In the genomic region with DNA sequence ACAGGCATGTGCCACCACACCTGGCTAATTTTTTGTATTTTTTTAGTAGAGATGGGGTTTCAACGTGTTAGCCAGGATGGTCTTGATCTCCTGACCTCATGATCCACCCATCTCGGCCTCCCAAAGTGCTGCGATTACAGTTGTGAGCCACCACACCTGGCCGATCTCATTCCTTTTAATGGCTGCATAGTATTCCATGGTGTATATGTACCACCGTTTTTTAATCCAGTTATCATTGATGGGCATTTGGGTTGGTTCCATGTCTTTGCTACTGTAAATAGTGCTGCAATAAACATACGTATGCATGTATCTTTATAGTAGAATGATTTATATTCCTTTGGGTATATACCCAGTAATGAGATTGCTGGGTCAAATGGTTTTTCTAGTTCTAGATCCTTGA, we compare ENCODE assay signal across 5 cellular contexts. TPM values are rescaled to one million over a fixed set of nuclear protein-coding genes. Genes with fewer than 3 reads are reported as not detected.
"Had no signal": no experiment of that assay in that cellular context is flagged by ENCODE, and none has a peak within 500 bp of the region (broad histone marks: within the 10 kb centered on the region; RNA-seq: fewer than 3 reads in every experiment).

No MANE protein-coding gene starts in this region.

RNA-seq across cellular contexts. Expression of a gene that starts 51.4 kb away (rescaled TPM):
- total RNA-seq: natural killer cell; natural killer cell treated with Interleukin-12 subunit alpha and Interleukin-12 subunit beta and Interleukin-15 and Interleukin-18, amount 100 ng/mL, for 72 hours; osteocyte; pulmonary artery endothelial cell; right lobe of liver had no signal
